9 cellular contexts compared by ENCODE assay signal in genomic region chr3:187150599-187150998, GRCh38. TPM values are rescaled to one million over a fixed set of nuclear protein-coding genes. Genes with fewer than 3 reads are reported as not detected.
DNase-seq lines count a peak whose midpoint lies in the region; ATAC-seq, FAIRE-seq and TF ChIP-seq lines count a peak whose summit lies in the region.
"Had no signal": no experiment of that assay in that cellular context is flagged by ENCODE, and none has a peak within 500 bp of the region (broad histone marks: within the 10 kb centered on the region; RNA-seq: fewer than 3 reads in every experiment).

No MANE protein-coding gene starts in this region.

- H3K27ac ChIP-seq in SU-DHL-6 (ENCODE audit: low read depth, low read length): no peak overlapping the region

- no peaks in the 10 kb centered on the region for H4K20me1 ChIP-seq in SU-DHL-6 (ENCODE audit: low read depth, low read length)

- H3K27me3 ChIP-seq in SU-DHL-6 (ENCODE audit: low read length): no peaks in the 10 kb centered on the region

- DNase-seq in GM19239 (ENCODE audit: insufficient read length, low spot score) (no peak), GF-D8 (lab: John Stamatoyannopoulos, UW) (no peak), NCI-H226 (no peak), G401 (ENCODE audit: low spot score) (no peak)
- peak; percentile 60 for DNase-seq in activated naive CD8-positive, alpha-beta T cell treated with anti-CD3 and anti-CD28 coated beads for 36 hours
- DNase-seq in stimulated activated CD4-positive, alpha-beta T cell treated with anti-CD3 and anti-CD28 coated beads, Interleukin-1b, Interleukin-23, amount 100 ng/mL, for 24 hours (ENCODE audit: low read depth in 4 of 4, low spot score in 1 of 4): peak; percentile 35 to 57 (median 54)

- H3K79me2 ChIP-seq in SU-DHL-6 (ENCODE audit: insufficient read depth, low read length): no peaks in the 10 kb centered on the region

- no peak overlapping the region for H3K9ac ChIP-seq in SU-DHL-6 (ENCODE audit: low read length)

- no peak overlapping the region for H3K4me3 ChIP-seq in SU-DHL-6 (ENCODE audit: insufficient read depth, low read length, poor library complexity, severe bottlenecking)

- no peak overlapping the region for H3K4me3 Mint-ChIP-seq in activated naive CD8-positive, alpha-beta T cell treated with anti-CD3 and anti-CD28 coated beads for 36 hours
- H3K4me3 Mint-ChIP-seq: IgD-negative memory B cell had no signal

- peaks cover 12% of the 10 kb centered on the region for H3K9me3 ChIP-seq in SU-DHL-6 (ENCODE audit: insufficient read depth, low read length)

- in situ Hi-C loops in G401 (cut with HindIII; ENCODE audit: low sequenced_read_pairs): no loop called here

- H3K4me2 ChIP-seq in SU-DHL-6 (ENCODE audit: low read depth, low read length, poor library complexity, severe bottlenecking): no peak overlapping the region

- H3K9me3 Mint-ChIP-seq in activated naive CD8-positive, alpha-beta T cell treated with anti-CD3 and anti-CD28 coated beads for 36 hours: peaks cover 14% of the 10 kb centered on the region

- H3K27me3 Mint-ChIP-seq in activated naive CD8-positive, alpha-beta T cell treated with anti-CD3 and anti-CD28 coated beads for 36 hours: no peaks in the 10 kb centered on the region
- H3K27me3 Mint-ChIP-seq: IgD-negative memory B cell had no signal

- peak overlapping the region; percentile 36 for H2AFZ ChIP-seq in SU-DHL-6 (ENCODE audit: low read depth, low read length, severe bottlenecking)

- no peaks in the 10 kb centered on the region for H3K9me2 ChIP-seq in SU-DHL-6 (replicated peaks; ENCODE audit: insufficient read depth, low read length)

- FAIRE-seq in GM19239 (lab: Jason Lieb, UNC): peak; percentile 40

- peaks cover 10% of the 10 kb centered on the region for H3K4me1 Mint-ChIP-seq in activated naive CD8-positive, alpha-beta T cell treated with anti-CD3 and anti-CD28 coated beads for 36 hours

- no peaks in the 10 kb centered on the region for H3K36me3 Mint-ChIP-seq in activated naive CD8-positive, alpha-beta T cell treated with anti-CD3 and anti-CD28 coated beads for 36 hours

- H3K27ac Mint-ChIP-seq in activated naive CD8-positive, alpha-beta T cell treated with anti-CD3 and anti-CD28 coated beads for 36 hours: no peak overlapping the region

- no peak for ATAC-seq in HG03457 (IDR thresholded peaks at IDR 0.05; ENCODE audit: unreplicated experiment)

- TF ChIP-seq CTCF in SU-DHL-6 (IDR thresholded peaks at IDR 0.05; ENCODE audit: insufficient read depth, low read length, poor library complexity, severe bottlenecking): peak; percentile 78

- H3K36me3 ChIP-seq in SU-DHL-6 (ENCODE audit: low read length): no peaks in the 10 kb centered on the region

- H3F3A ChIP-seq in SU-DHL-6 (ENCODE audit: insufficient read depth): no peaks in the 10 kb centered on the region

RNA-seq across cellular contexts. Expression of gene RPL39L, which starts 11.3 kb away (rescaled TPM):
- total RNA-seq in activated naive CD8-positive, alpha-beta T cell treated with anti-CD3 and anti-CD28 coated beads for 36 hours: 10 to 100 TPM; 14.7 to 17.7 TPM
- total RNA-seq in G401 (2014; rRNA removed; shearing (Covaris generic)): 51.1 and 58.4 TPM in 2 replicates

RNA-seq across cellular contexts. Expression of gene RTP1, which starts 46.7 kb away (rescaled TPM):
- not detected for total RNA-seq in activated naive CD8-positive, alpha-beta T cell treated with anti-CD3 and anti-CD28 coated beads for 36 hours
- total RNA-seq in G401 (2014; rRNA removed; shearing (Covaris generic)): not detected in 2 replicates

Comparison
In these comparisons a context has a peak if more than half of its experiments do, and no peak if none do; other contexts are left out.
1. DNase-seq: peak in activated naive CD8-positive, alpha-beta T cell treated with anti-CD3 and anti-CD28 coated beads for 36 hours (single experiment) and stimulated activated CD4-positive, alpha-beta T cell treated with anti-CD3 and anti-CD28 coated beads, Interleukin-1b, Interleukin-23, amount 100 ng/mL, for 24 hours (4 of 4); none in GM19239 (single experiment), GF-D8 (single experiment), NCI-H226 (single experiment) and G401 (single experiment).